Comparison of ENCODE assay signal across 10 cellular contexts in the genomic region with DNA sequence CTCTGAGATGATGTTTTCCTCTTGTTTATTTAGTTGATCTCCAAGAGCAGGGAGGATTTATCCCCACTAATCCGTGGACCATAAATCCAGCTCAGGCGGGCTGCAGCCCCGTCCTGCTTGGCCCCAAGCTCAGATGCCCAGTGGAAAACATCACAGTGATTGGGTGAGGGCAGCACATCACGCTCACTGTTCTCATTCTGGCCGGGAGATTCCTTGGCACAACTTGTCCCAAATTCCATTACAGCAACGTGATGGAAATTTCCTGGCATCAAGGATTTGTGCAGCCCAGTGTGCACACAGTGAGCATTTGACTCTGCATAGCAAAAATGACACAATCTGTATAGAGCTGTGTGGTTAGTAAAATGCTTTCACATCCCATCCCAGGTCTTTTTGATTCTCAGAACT.
A peak's percentile ranks its signal among the peaks of the same experiment; 100 is the strongest.
DNase-seq lines count a peak whose midpoint lies in the region; ATAC-seq and TF ChIP-seq lines count a peak whose summit lies in the region.
"Had no signal": no experiment of that assay in that cellular context is flagged by ENCODE, and none has a peak within 500 bp of the region (broad histone marks: within the 10 kb centered on the region; RNA-seq: fewer than 3 reads in every experiment).

No MANE protein-coding gene starts in this region.

- H3K9me3 Mint-ChIP-seq in endodermal cell, result no peaks in the 10 kb centered on the region
- H3K9me3 Mint-ChIP-seq in activated CD4-positive, alpha-beta memory T cell treated with anti-CD3 and anti-CD28 coated beads for 36 hours, result no peaks in the 10 kb centered on the region
- H3K9me3 Mint-ChIP-seq: immature natural killer cell had no signal

- H3K36me3 Mint-ChIP-seq in endodermal cell (ENCODE audit: low read depth), result no peaks in the 10 kb centered on the region
- no peaks in the 10 kb centered on the region for H3K36me3 Mint-ChIP-seq in activated CD4-positive, alpha-beta memory T cell treated with anti-CD3 and anti-CD28 coated beads for 36 hours
- H3K36me3 Mint-ChIP-seq: immature natural killer cell had no signal

- POLR2A ChIA-PET in activated CD4-positive, alpha-beta memory T cell treated with anti-CD3 and anti-CD28 coated beads for 36 hours (lab: Charles Lee), result no interaction called here

- in situ Hi-C loops in transverse colon (cut with MboI; ENCODE audit: low pct_ligation_motif_present in 1 of 4, low pct_unique_long_range_greater_than_20kb in 1 of 4, low sequenced_read_pairs in 3 of 4), result no loop called here

- peak; percentile 76 for DNase-seq in NCI-H82 treated with DMSO at 0.1 percent for 48 hours (lab: John Stamatoyannopoulos, UW; ENCODE audit: unreplicated experiment)
- DNase-seq in endodermal cell, result peak; percentile 9
- DNase-seq in lung microvascular endothelial cell (ENCODE audit: low read depth in 2 of 2), result peak; percentile 48 to 94
- peak; percentile 56 for DNase-seq in transverse colon
- DNase-seq in activated CD4-positive, CD25-positive, alpha-beta regulatory T cell (lab: John Stamatoyannopoulos, UW), result no peak
- no peak for DNase-seq in activated CD4-positive, alpha-beta memory T cell treated with anti-CD3 and anti-CD28 coated beads for 36 hours
- DNase-seq: immature natural killer cell, NCI-H524 treated with DMSO at 0.1 percent for 48 hours had no signal

- no peaks in the 10 kb centered on the region for H3K4me1 Mint-ChIP-seq in endodermal cell
- no peaks in the 10 kb centered on the region for H3K4me1 Mint-ChIP-seq in activated CD4-positive, alpha-beta memory T cell treated with anti-CD3 and anti-CD28 coated beads for 36 hours (ENCODE audit: low read depth)
- H3K4me1 Mint-ChIP-seq: immature natural killer cell had no signal

- H3K4me3 Mint-ChIP-seq in endodermal cell, result no peak overlapping the region
- no peak overlapping the region for H3K4me3 Mint-ChIP-seq in activated CD4-positive, alpha-beta memory T cell treated with anti-CD3 and anti-CD28 coated beads for 36 hours
- H3K4me3 Mint-ChIP-seq: immature natural killer cell had no signal

- H3K9me3 ChIP-seq in endodermal cell (ENCODE audit: control insufficient read depth, low read length), result no peaks in the 10 kb centered on the region
- H3K9me3 ChIP-seq in transverse colon, result no peaks in the 10 kb centered on the region

- TF ChIP-seq EP300 in transverse colon (IDR thresholded peaks at IDR 0.05; ENCODE audit: low read depth), result peak; percentile 89

- intact Hi-C loops in transverse colon (cut with DNase I; ENCODE audit: low total_unique reads), result no loop called here
- intact Hi-C loops in activated CD4-positive, alpha-beta memory T cell treated with anti-CD3 and anti-CD28 coated beads for 36 hours (cut with micrococcal nuclease), result no loop called here

- H3K4me1 ChIP-seq in endodermal cell (ENCODE audit: control insufficient read depth, insufficient read depth, low read length) (no peaks in the 10 kb centered on the region), transverse colon (peaks cover 8 to 24% (median 14%) of the 10 kb centered on the region in 4 donors)

- TF ChIP-seq POLR2A in transverse colon (IDR thresholded peaks at IDR 0.05), result peak; percentile 10

- H3K4me3 ChIP-seq in endodermal cell (ENCODE audit: low read length) (no peak overlapping the region), transverse colon (no peak overlapping the region)

- H3K27ac ChIP-seq in endodermal cell (ENCODE audit: low read depth, low read length), result no peak overlapping the region
- peak overlapping the region; percentile 73 to 82 (median 75) for H3K27ac ChIP-seq in transverse colon

- H3K9ac ChIP-seq in endodermal cell (ENCODE audit: extremely low read depth, low read length, poor library complexity, severe bottlenecking), result no peak overlapping the region

- 88 to 91% methylated on average over 6 of the region's 6 CpGs for WGBS in endodermal cell (ENCODE audit: insufficient coverage in 1 of 2, insufficient read length in 1 of 2), 2 experiments
- 67% methylated on average over 6 of the region's 6 CpGs; no CpG with 5 or more reads in 1 of the 2 donors for WGBS in transverse colon (ENCODE audit: low coverage in 1 of 2), 2 donors

- H3K27me3 Mint-ChIP-seq in endodermal cell (ENCODE audit: insufficient read depth), result peaks cover 9% of the 10 kb centered on the region
- H3K27me3 Mint-ChIP-seq in activated CD4-positive, alpha-beta memory T cell treated with anti-CD3 and anti-CD28 coated beads for 36 hours, result peaks cover 6% of the 10 kb centered on the region

- CTCF ChIA-PET in activated CD4-positive, alpha-beta memory T cell treated with anti-CD3 and anti-CD28 coated beads for 36 hours (lab: Charles Lee), result no interaction called here

- no peaks in the 10 kb centered on the region for H3K36me3 ChIP-seq in endodermal cell (ENCODE audit: control insufficient read depth, insufficient read depth, low read length)
- no peaks in the 10 kb centered on the region for H3K36me3 ChIP-seq in transverse colon

- no peak for TF ChIP-seq CTCF in endodermal cell (conservative IDR thresholded peaks at IDR 0.05)
- no peak for TF ChIP-seq CTCF in transverse colon (IDR thresholded peaks at IDR 0.05)

- H3K27me3 ChIP-seq in endodermal cell (ENCODE audit: control insufficient read depth, insufficient read depth, low read length, poor library complexity, severe bottlenecking) (no peaks in the 10 kb centered on the region), transverse colon (no peaks in the 10 kb centered on the region)

- ATAC-seq in GM18511 (IDR thresholded peaks at IDR 0.05; ENCODE audit: unreplicated experiment), result no peak
- ATAC-seq in HG03521 (IDR thresholded peaks at IDR 0.05; ENCODE audit: unreplicated experiment), result no peak

- H3K27ac Mint-ChIP-seq in endodermal cell, result no peak overlapping the region
- H3K27ac Mint-ChIP-seq in activated CD4-positive, alpha-beta memory T cell treated with anti-CD3 and anti-CD28 coated beads for 36 hours, result no peak overlapping the region
- H3K27ac Mint-ChIP-seq: immature natural killer cell had no signal

Comparison
In these comparisons a context has a peak if more than half of its experiments do, and no peak if none do; other contexts are left out.
1. DNase-seq: peak in NCI-H82 treated with DMSO at 0.1 percent for 48 hours (single experiment), endodermal cell (single experiment), lung microvascular endothelial cell (2 of 2) and transverse colon (single experiment); none in activated CD4-positive, CD25-positive, alpha-beta regulatory T cell (0 of 4) and activated CD4-positive, alpha-beta memory T cell treated with anti-CD3 and anti-CD28 coated beads for 36 hours (single experiment).